ENCODE assay signal across 21 cellular contexts in genomic region chr1:3345792-3346191, GRCh38.
"Had no signal": no experiment of that assay in that cellular context is flagged by ENCODE, and none has a peak within 500 bp of the region (broad histone marks: within the 10 kb centered on the region; RNA-seq: fewer than 3 reads in every experiment).

No MANE protein-coding gene starts in this region.

- H3K9me3 ChIP-seq: prostate gland had no signal

- H3K27me3 ChIP-seq: foreskin keratinocyte, transverse colon had no signal

- H3K4me1 ChIP-seq: breast epithelium, foreskin keratinocyte had no signal

- H3K36me3 ChIP-seq: breast epithelium, prostate gland, transverse colon had no signal

- H3K4me3 ChIP-seq: breast epithelium, prostate gland, transverse colon had no signal

- H3K27ac ChIP-seq: breast epithelium, foreskin keratinocyte, prostate gland, transverse colon had no signal

- DNase-seq: activated CD4-positive, alpha-beta T cell treated with anti-CD3 and anti-CD28 coated beads for 4 hours; activated CD4-positive, alpha-beta T cell treated with anti-CD3 and anti-CD28 coated beads, Interleukin-2, amount 50 U/mL, for 48 hours; activated CD4-positive, CD25-positive, alpha-beta regulatory T cell; activated effector memory CD4-positive, alpha-beta T cell treated with Interleukin-2 at 50 U/mL for 16 hours; activated naive CD4-positive, alpha-beta T cell treated with anti-CD3 and anti-CD28 coated beads for 36 hours; activated naive CD8-positive, alpha-beta T cell treated with anti-CD3 and anti-CD28 coated beads, Interleukin-2, amount 10 ng/mL, durations not matched to agents 7 days and 5 days; activated T-cell treated with anti-CD3 and anti-CD28 coated beads, Interleukin-2, amount 50 U/mL, for 72 hours; cerebellar nuclear complex; effector CD8-positive, alpha-beta T cell; foreskin keratinocyte; glutamatergic neuron; left cardiac atrium; naive B cell; right cardiac atrium; stimulated activated CD4-positive, alpha-beta T cell treated with anti-CD3 and anti-CD28 coated beads, Interleukin-12 subunit alpha, Interleukin-12 subunit beta, amount 100 ng/mL, for 4 hours; stimulated activated CD4-positive, alpha-beta T cell treated with anti-CD3 and anti-CD28 coated beads, Interleukin-4, amount 100 ng/mL, for 4 hours; stimulated activated naive CD8-positive, alpha-beta T cell treated with anti-CD3 and anti-CD28 coated beads, Interleukin-15, Interleukin-2, amounts not matched to agents 100 U/mL and 50 U/mL, for 24 hours; T-helper 17 cell; transverse colon had no signal
